Comparison of ENCODE assay signal across 26 cellular contexts in genomic region chr11:71084306-71085012, GRCh38.
DNase-seq lines count a peak whose midpoint lies in the region; ATAC-seq, FAIRE-seq and TF ChIP-seq lines count a peak whose summit lies in the region.
"Had no signal": no experiment of that assay in that cellular context is flagged by ENCODE, and none has a peak within 500 bp of the region (broad histone marks: within the 10 kb centered on the region; RNA-seq: fewer than 3 reads in every experiment).

No MANE protein-coding gene starts in this region.

- no peaks in the 10 kb centered on the region for H3K79me1 ChIP-seq in neuronal stem cell (ENCODE audit: low read depth, low read length)

- peak overlapping the region; percentile 42 for H2BK5ac ChIP-seq in neuronal stem cell (ENCODE audit: low read length)

- POLR2A ChIA-PET in HepG2 (lab: Yijun Ruan, JAX) (no interaction called here), K562 (lab: Yijun Ruan, JAX) (no interaction called here)

- H3K18ac ChIP-seq in neuronal stem cell (ENCODE audit: low read length), result no peak overlapping the region

- H3K27me3 ChIP-seq in HepG2 (ENCODE audit: control insufficient read depth in 1 of 2, insufficient read depth in 2 of 2, low read length in 2 of 2) (no peaks in the 10 kb centered on the region), right lobe of liver (no peaks in the 10 kb centered on the region), K562 (ENCODE audit: control insufficient read depth in 2 of 2, insufficient read depth in 2 of 2, low read length in 2 of 2) (peaks cover 0 to 30% of the 10 kb centered on the region in 2 experiments; a peak in 3 of 5 replicates), neuronal stem cell (ENCODE audit: control insufficient read depth in 3 of 3, insufficient read depth in 3 of 3, low read depth in 1 of 3, low read length in 3 of 3) (no peaks in the 10 kb centered on the region)
- H3K27me3 ChIP-seq: BE2C, BLaER1 had no signal

- H3K4me3 ChIP-seq in HepG2 (replicated peaks in 1 of 3; ENCODE audit: insufficient read depth in 1 of 3, low read depth in 2 of 3, low read length in 3 of 3) (no peak overlapping the region), right lobe of liver (no peak overlapping the region), K562 (no peak overlapping the region), neuronal stem cell (ENCODE audit: low read length in 2 of 2) (no peak overlapping the region)
- H3K4me3 ChIP-seq: BLaER1, GM12878 had no signal

- CTCF ChIA-PET in HepG2 (lab: Yijun Ruan, JAX; ENCODE audit: low intra/inter-chr PET ratio, low total read pairs) (no interaction called here), K562 (lab: Yijun Ruan, JAX; ENCODE audit: low intra/inter-chr PET ratio) (no interaction called here)

- H3K9me1 ChIP-seq in K562 (ENCODE audit: control insufficient read depth, insufficient read depth, low read length), result peaks cover 4% of the 10 kb centered on the region

- TF ChIP-seq CTCF in HepG2 (CRISPR knock-in tag; IDR thresholded peaks at IDR 0.05), result no peak
- no peak for TF ChIP-seq CTCF in right lobe of liver (IDR thresholded peaks at IDR 0.05)
- no peak for TF ChIP-seq CTCF in K562 (IDR thresholded peaks at IDR 0.05 in 2 of 3, conservative IDR thresholded peaks at IDR 0.05 in 1 of 3; ENCODE audit: insufficient read depth in 2 of 3, low read depth in 1 of 3, low read length in 3 of 3)

- TF ChIP-seq EP300 in HepG2 (IDR thresholded peaks at IDR 0.05; ENCODE audit: low read depth in 2 of 2, low read length in 2 of 2) (no peak), HepG2 (CRISPR knock-in tag; IDR thresholded peaks at IDR 0.05; ENCODE audit: borderline replicate concordance) (no peak), K562 (IDR thresholded peaks at IDR 0.05; ENCODE audit: low read length) (no peak)

- no peak overlapping the region for H2BK12ac ChIP-seq in neuronal stem cell (ENCODE audit: low read length)

- in situ Hi-C loops in HepG2 (cut with HindIII; ENCODE audit: extremely low pct_ligation_motif_present, low pct_unique_long_range_greater_than_20kb), result no loop called here
- in situ Hi-C loops in K562 (cut with MboI), result no loop called here

- H3K9ac ChIP-seq in HepG2 (ENCODE audit: insufficient read depth, low read depth, low read length) (no peak overlapping the region), K562 (ENCODE audit: insufficient read depth in 1 of 2, low read depth in 2 of 2, low read length in 2 of 2) (no peak overlapping the region), neuronal stem cell (ENCODE audit: low read depth, low read length, poor library complexity) (no peak overlapping the region)
- H3K9ac ChIP-seq: BLaER1 had no signal

- DNase-seq in HepG2 (ENCODE audit: low spot score) (no peak), right lobe of liver (no peak), K562 (ENCODE audit: extremely low read depth in 1 of 4, low spot score in 3 of 4) (no peak), neuronal stem cell (ENCODE audit: low spot score) (no peak), NCI-H510A (lab: John Stamatoyannopoulos, UW) (no peak)
- DNase-seq: 8988T; ACHN; BE2C; C1 segment of cervical spinal cord; CD4-positive, alpha-beta memory T cell; CD4-positive, CD25-positive, alpha-beta regulatory T cell; CD8-positive, alpha-beta memory T cell; COR-L47; DMS 273 treated with DMSO at 0.1 percent for 48 hours; DMS153; DMS53; DMS79; DND-41; EL; GDM1 had no signal

- H3K79me2 ChIP-seq in HepG2 (ENCODE audit: insufficient read depth, low read length), result no peaks in the 10 kb centered on the region
- no peaks in the 10 kb centered on the region for H3K79me2 ChIP-seq in K562 (ENCODE audit: control insufficient read depth, insufficient read depth, low read length)

- TF ChIP-seq RAD21 in HepG2 (CRISPR knock-in tag; IDR thresholded peaks at IDR 0.05), result no peak
- TF ChIP-seq RAD21 in K562 (CRISPR knock-in tag; conservative IDR thresholded peaks at IDR 0.05 in 1 of 2, IDR thresholded peaks at IDR 0.05 in 1 of 2), result no peak

- no peak overlapping the region for H2AFZ ChIP-seq in HepG2 (ENCODE audit: low read length)
- no peak overlapping the region for H2AFZ ChIP-seq in K562 (ENCODE audit: low read depth, low read length)
- no peak overlapping the region for H2AFZ ChIP-seq in neuronal stem cell (ENCODE audit: low read length)

- peaks cover 22% of the 10 kb centered on the region for H4K20me1 ChIP-seq in HepG2 (ENCODE audit: insufficient read depth, low read length)
- H4K20me1 ChIP-seq in K562 (replicated peaks; ENCODE audit: control insufficient read depth, insufficient read depth, low read length), result peaks cover 3% of the 10 kb centered on the region; the same call in 1 of the 2 replicates
- H4K20me1 ChIP-seq: BLaER1 had no signal

- no peak overlapping the region for H2BK120ac ChIP-seq in neuronal stem cell (ENCODE audit: low read depth, low read length)

- no peak overlapping the region for H3K23ac ChIP-seq in neuronal stem cell (ENCODE audit: low read depth, low read length, poor library complexity)

- H3K4me2 ChIP-seq in HepG2 (ENCODE audit: low read depth, low read length) (no peak overlapping the region), K562 (ENCODE audit: insufficient read depth, low read length) (no peak overlapping the region), neuronal stem cell (ENCODE audit: insufficient read depth, low read length, poor library complexity, severe bottlenecking) (no peak overlapping the region)
- H3K4me2 ChIP-seq: BLaER1 had no signal

- intact Hi-C loops in HepG2 (cut with micrococcal nuclease; ENCODE audit: unreplicated experiment) (no loop called here), right lobe of liver (cut with DNase I) (no loop called here), K562 (cut with micrococcal nuclease) (no loop called here)

- TF ChIP-seq POLR2A in HepG2 (IDR thresholded peaks at IDR 0.05; ENCODE audit: insufficient read depth in 1 of 2, low read depth in 2 of 2, low read length in 2 of 2) (no peak), right lobe of liver (IDR thresholded peaks at IDR 0.05) (no peak), K562 (conservative IDR thresholded peaks at IDR 0.05) (no peak)

- FAIRE-seq in HepG2 (lab: Jason Lieb, UNC) (no peak), K562 (lab: Jason Lieb, UNC) (no peak)
- FAIRE-seq: A204.1, GM12878, GM12892, GM18507 had no signal

- H3K4me1 ChIP-seq in HepG2 (ENCODE audit: insufficient read depth, low read length), result no peaks in the 10 kb centered on the region
- no peaks in the 10 kb centered on the region for H3K4me1 ChIP-seq in right lobe of liver
- H3K4me1 ChIP-seq in K562 (replicated peaks in 1 of 2; ENCODE audit: control insufficient read depth in 2 of 2, insufficient read depth in 2 of 2, low read length in 2 of 2), result peaks cover 0 to 3% of the 10 kb centered on the region in 2 experiments; a peak in 1 of 5 replicates
- H3K4me1 ChIP-seq in neuronal stem cell (ENCODE audit: control insufficient read depth in 2 of 2, insufficient read depth in 1 of 2, low read depth in 1 of 2, low read length in 2 of 2), result peaks cover 0 to 3% of the 10 kb centered on the region in 2 donors
- H3K4me1 ChIP-seq: BE2C had no signal

- no peak overlapping the region for H3K14ac ChIP-seq in neuronal stem cell (ENCODE audit: low read length)

- H4K8ac ChIP-seq in neuronal stem cell (ENCODE audit: low read depth, low read length), result no peak overlapping the region

- ATAC-seq in HepG2 (no peak), right lobe of liver (no peak), K562 (no peak), HG02973 (IDR thresholded peaks at IDR 0.05; ENCODE audit: unreplicated experiment) (no peak)
- ATAC-seq: GM12878 had no signal

- no peak overlapping the region for H3K4ac ChIP-seq in neuronal stem cell (ENCODE audit: low read length)

- H2BK15ac ChIP-seq in neuronal stem cell (ENCODE audit: low read length), result no peak overlapping the region

- no peaks in the 10 kb centered on the region for H3K9me3 ChIP-seq in HepG2 (ENCODE audit: low read length)
- H3K9me3 ChIP-seq in right lobe of liver, result no peaks in the 10 kb centered on the region
- no peaks in the 10 kb centered on the region for H3K9me3 ChIP-seq in K562 (replicated peaks; ENCODE audit: control insufficient read depth, insufficient read depth, low read depth, low read length)
- H3K9me3 ChIP-seq in neuronal stem cell (replicated peaks in 1 of 2; ENCODE audit: control insufficient read depth in 2 of 2, insufficient read depth in 1 of 2, low read depth in 1 of 2, low read length in 2 of 2), result no peaks in the 10 kb centered on the region
- H3K9me3 ChIP-seq: BE2C, BLaER1 had no signal

- no peak overlapping the region for H3K27ac ChIP-seq in HepG2 (ENCODE audit: extremely low read length, insufficient read depth, low read length)
- no peak overlapping the region for H3K27ac ChIP-seq in right lobe of liver
- no peak overlapping the region for H3K27ac ChIP-seq in K562 (ENCODE audit: extremely low read depth, low read depth, low read length)
- H3K27ac ChIP-seq in neuronal stem cell (replicated peaks; ENCODE audit: low read length), result no peak overlapping the region
- H3K27ac ChIP-seq: BLaER1 had no signal

- H3K36me3 ChIP-seq in HepG2 (replicated peaks in 1 of 2; ENCODE audit: control insufficient read depth in 1 of 2, insufficient read depth in 2 of 2, low read length in 2 of 2), result peaks cover 19 to 41% of the 10 kb centered on the region in 2 experiments; a peak in 4 of 5 replicates
- H3K36me3 ChIP-seq in right lobe of liver, result no peaks in the 10 kb centered on the region
- no peaks in the 10 kb centered on the region for H3K36me3 ChIP-seq in K562 (ENCODE audit: control insufficient read depth, insufficient read depth, low read length)
- no peaks in the 10 kb centered on the region for H3K36me3 ChIP-seq in neuronal stem cell (replicated peaks in 1 of 2; ENCODE audit: control insufficient read depth in 2 of 2, insufficient read depth in 2 of 2, low read length in 2 of 2)
- H3K36me3 ChIP-seq: BE2C, BLaER1 had no signal

- 98% methylated on average over 8 of the region's 9 CpGs for WGBS in HepG2 (ENCODE audit: low lambda C conversion rate)
- WGBS in right lobe of liver (ENCODE audit: insufficient coverage, low coverage, low lambda C conversion rate, missing lambda C conversion rate), result 83% methylated on average over 2 of the region's 9 CpGs
- WGBS in K562 (ENCODE audit: insufficient coverage, low coverage, missing lambda C conversion rate), result 10% methylated on average over 9 of the region's 9 CpGs
- no CpG with 5 or more reads among the region's 9 CpGs for WGBS in neuronal stem cell (ENCODE audit: extremely low coverage in 2 of 2, insufficient read length in 2 of 2, insufficient replicate concordance in 1 of 2), 2 donors

- H4K91ac ChIP-seq in neuronal stem cell (ENCODE audit: low read depth, low read length, poor library complexity), result no peak overlapping the region

- H2AK5ac ChIP-seq in neuronal stem cell (ENCODE audit: low read depth, low read length), result no peak overlapping the region

- BruUV-seq in HepG2 (replicated peaks; lab: Mats Ljungman, UMichigan) (no TSS peak), K562 (replicated peaks; lab: Mats Ljungman, UMichigan) (no TSS peak)

TF ChIP-seq in HepG2, 621 proteins besides CTCF, POLR2A, EP300 and RAD21:
- TF ChIP-seq NFE2 (CRISPR knock-in tag; IDR thresholded peaks at IDR 0.05) (no peak), ZNF652 (CRISPR knock-in tag; IDR thresholded peaks at IDR 0.05; ENCODE audit: borderline replicate concordance, low read depth) (no peak), ZNF768 (CRISPR knock-in tag; IDR thresholded peaks at IDR 0.05) (peak; percentile 84)
